In genomic region chr2:168404764-168405163, GRCh38 we compare ENCODE assay signal across 2 cellular contexts.
TF ChIP-seq lines count a peak whose summit lies in the region.

No MANE protein-coding gene starts in this region.

TF ChIP-seq in GM12878, 131 proteins besides CTCF, POLR2A, EP300 and RAD21 (continues in another document):
- TF ChIP-seq ZNF687 (IDR thresholded peaks at IDR 0.05) (no peak), PKNOX1 (IDR thresholded peaks at IDR 0.05) (no peak), SIN3A (IDR thresholded peaks at IDR 0.05; ENCODE audit: low read depth, low read length) (no peak), RUNX3 (IDR thresholded peaks at IDR 0.05; ENCODE audit: low read length) (no peak), ZNF274 (IDR thresholded peaks at IDR 0.05; ENCODE audit: insufficient read depth, insufficient read length) (no peak), IRF3 (IDR thresholded peaks at IDR 0.05) (no peak), ZBTB33 (IDR thresholded peaks at IDR 0.05) (no peak), PBX3 (IDR thresholded peaks at IDR 0.05; ENCODE audit: insufficient replicate concordance, low read depth, low read length) (no peak), SREBF1 (IDR thresholded peaks at IDR 0.05; ENCODE audit: low read length) (no peak), POU2F2 (IDR thresholded peaks at IDR 0.05; ENCODE audit: borderline replicate concordance, low read depth, low read length) (no peak), NFIC (IDR thresholded peaks at IDR 0.05; ENCODE audit: low read depth, low read length) (no peak), NFXL1 (IDR thresholded peaks at IDR 0.05; ENCODE audit: borderline replicate concordance) (no peak), HDGF (IDR thresholded peaks at IDR 0.05) (no peak)

TF ChIP-seq in HepG2, 621 proteins besides CTCF, POLR2A, EP300 and RAD21:
- TF ChIP-seq FOSL2 (CRISPR knock-in tag; IDR thresholded peaks at IDR 0.05) (no peak), HNF4G (IDR thresholded peaks at IDR 0.05; ENCODE audit: borderline replicate concordance, low read depth, low read length) (peak; percentile 44; the same call in 1 of the 2 replicates), HNF4G (CRISPR knock-in tag; IDR thresholded peaks at IDR 0.05; ENCODE audit: borderline replicate concordance, low read depth) (no peak), MYPOP (CRISPR knock-in tag; IDR thresholded peaks at IDR 0.05) (no peak), ZFP91 (CRISPR knock-in tag; IDR thresholded peaks at IDR 0.05; ENCODE audit: borderline replicate concordance) (no peak)
